Comparison of ENCODE assay signal across 8 cellular contexts in the genomic region with DNA sequence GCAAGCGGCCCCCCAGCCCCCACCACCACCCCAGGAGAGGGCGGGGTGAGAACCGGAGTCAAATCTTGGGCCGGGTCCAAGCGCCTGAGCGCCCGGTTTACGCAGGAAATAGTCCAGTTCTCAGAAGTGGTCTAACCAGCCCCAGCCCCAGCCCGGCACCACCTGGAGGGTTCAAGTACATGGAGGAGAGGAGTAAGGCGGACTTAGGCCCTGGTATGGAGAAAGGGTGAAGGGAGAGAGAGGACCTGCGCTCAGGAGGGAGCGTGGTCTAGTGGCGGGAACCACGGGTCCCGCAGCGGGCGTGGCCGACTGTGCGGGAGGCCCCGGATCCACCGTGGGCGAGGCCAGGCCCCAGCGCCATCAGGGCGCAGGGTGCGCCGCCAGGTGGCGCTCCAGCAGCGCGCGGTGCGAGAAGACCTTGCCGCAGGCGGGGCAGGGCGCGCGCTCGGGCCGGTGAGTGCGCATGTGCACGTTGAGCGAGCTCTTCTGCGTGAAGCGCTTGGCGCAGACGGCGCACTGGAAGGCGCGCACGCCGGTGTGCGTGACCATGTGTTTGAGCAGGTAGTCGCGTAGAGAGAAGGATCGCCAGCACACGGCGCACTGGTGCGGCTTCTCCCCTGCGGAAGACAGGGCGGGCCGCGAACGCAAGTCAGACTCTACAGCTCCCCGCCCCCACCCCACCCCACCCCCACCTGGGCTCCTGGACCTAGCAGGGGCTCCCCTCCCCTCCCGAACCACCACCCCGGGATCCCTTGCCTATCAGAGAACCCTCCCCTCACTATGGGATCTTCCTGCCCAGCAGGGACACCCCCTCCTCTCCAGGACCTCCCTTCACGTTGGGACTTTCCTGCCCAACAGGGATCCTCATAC. TPM values are rescaled to one million over a fixed set of nuclear protein-coding genes. Genes with fewer than 3 reads are reported as not detected.
A peak's percentile ranks its signal among the peaks of the same experiment; 100 is the strongest.
DNase-seq lines count a peak whose midpoint lies in the region; ATAC-seq and TF ChIP-seq lines count a peak whose summit lies in the region.

No MANE protein-coding gene starts in this region.

- peaks cover 13% of the 10 kb centered on the region for H3K79me2 ChIP-seq in neural cell (replicated peaks; ENCODE audit: insufficient read depth, low read length)

- no peaks in the 10 kb centered on the region for H4K20me1 ChIP-seq in neural cell (ENCODE audit: insufficient read depth)

- H3K36me3 ChIP-seq in neural cell (ENCODE audit: insufficient read depth, low read length) = no peaks in the 10 kb centered on the region

- no peak overlapping the region for H2AFZ ChIP-seq in neural cell (ENCODE audit: low read depth, low read length)

- TF ChIP-seq EP300 in neural cell (conservative IDR thresholded peaks at IDR 0.05; ENCODE audit: poor library complexity, severe bottlenecking) = no peak

- DNase-seq in COR-L47 (lab: John Stamatoyannopoulos, UW) (peak; percentile 94), KG1 (lab: John Stamatoyannopoulos, UW) (peak; percentile 93), RKO (ENCODE audit: low spot score) (peak; percentile 96), fibroblast of villous mesenchyme (ENCODE audit: low read depth) (peak; percentile 83)
- DNase-seq in activated effector memory CD4-positive, alpha-beta T cell treated with anti-CD3 and anti-CD28 coated beads, Interleukin-2, amount 50 U/mL, for 16 hours = peak; percentile 97

- H3K27me3 Mint-ChIP-seq in stimulated activated naive CD8-positive, alpha-beta T cell treated with anti-CD3 and anti-CD28 coated beads, Interleukin-15, Interleukin-2, amounts not matched to agents 100 ng/mL and 50 ng/mL, for 24 hours = no peaks in the 10 kb centered on the region

- H3K4me3 ChIP-seq in fibroblast of villous mesenchyme (ENCODE audit: low read depth, low read length) (peak overlapping the region; percentile 50), neural cell (ENCODE audit: low read length) (peak overlapping the region; percentile 40)

- H3K27me3 ChIP-seq in neural cell (ENCODE audit: insufficient read depth, low read depth, low read length) = no peaks in the 10 kb centered on the region

- ATAC-seq in GM21390 (IDR thresholded peaks at IDR 0.05; ENCODE audit: unreplicated experiment) = peak; percentile 68

- H3F3A ChIP-seq in neural cell (ENCODE audit: insufficient read depth, low read length, poor library complexity, severe bottlenecking) = peaks cover under 1% of the 10 kb centered on the region

- peaks cover 39% of the 10 kb centered on the region for H3K4me1 Mint-ChIP-seq in stimulated activated naive CD8-positive, alpha-beta T cell treated with anti-CD3 and anti-CD28 coated beads, Interleukin-15, Interleukin-2, amounts not matched to agents 100 ng/mL and 50 ng/mL, for 24 hours (ENCODE audit: low read depth)

- H3K9me3 Mint-ChIP-seq in stimulated activated naive CD8-positive, alpha-beta T cell treated with anti-CD3 and anti-CD28 coated beads, Interleukin-15, Interleukin-2, amounts not matched to agents 100 ng/mL and 50 ng/mL, for 24 hours = no peaks in the 10 kb centered on the region

- peak overlapping the region; percentile 23 for H3K9ac ChIP-seq in neural cell (ENCODE audit: low read length)

- H3K27ac Mint-ChIP-seq in stimulated activated naive CD8-positive, alpha-beta T cell treated with anti-CD3 and anti-CD28 coated beads, Interleukin-15, Interleukin-2, amounts not matched to agents 100 ng/mL and 50 ng/mL, for 24 hours = peak overlapping the region; percentile 89

- TF ChIP-seq CTCF in fibroblast of villous mesenchyme (IDR thresholded peaks at IDR 0.05; ENCODE audit: insufficient read depth, low read depth, low read length) = peak; percentile 68
- peak; percentile 92 for TF ChIP-seq CTCF in neural cell (IDR thresholded peaks at IDR 0.05; ENCODE audit: poor library complexity, severe bottlenecking)

- no peaks in the 10 kb centered on the region for H3K9me2 ChIP-seq in neural cell (ENCODE audit: insufficient read depth, low read length)

- peak overlapping the region; percentile 88 for H3K4me3 Mint-ChIP-seq in stimulated activated naive CD8-positive, alpha-beta T cell treated with anti-CD3 and anti-CD28 coated beads, Interleukin-15, Interleukin-2, amounts not matched to agents 100 ng/mL and 50 ng/mL, for 24 hours

- peak; percentile 78 for TF ChIP-seq RAD21 in neural cell (conservative IDR thresholded peaks at IDR 0.05)

- no peaks in the 10 kb centered on the region for H3K9me3 ChIP-seq in neural cell (ENCODE audit: low read length)

- H3K4me2 ChIP-seq in neural cell (ENCODE audit: low read length) = no peak overlapping the region

- peaks cover 23% of the 10 kb centered on the region for H3K36me3 Mint-ChIP-seq in stimulated activated naive CD8-positive, alpha-beta T cell treated with anti-CD3 and anti-CD28 coated beads, Interleukin-15, Interleukin-2, amounts not matched to agents 100 ng/mL and 50 ng/mL, for 24 hours (ENCODE audit: low read depth)

- peak overlapping the region; percentile 15 for H3K27ac ChIP-seq in neural cell (ENCODE audit: low read length)

TF ChIP-seq in neural cell, 6 proteins besides CTCF, POLR2A, EP300 and RAD21:
- TF ChIP-seq MXI1 (conservative IDR thresholded peaks at IDR 0.05; ENCODE audit: poor library complexity, severe bottlenecking) = peak; percentile 68
- TF ChIP-seq TAF1 (IDR thresholded peaks at IDR 0.05; ENCODE audit: low read depth) = no peak
- peak; percentile 79 for TF ChIP-seq SMC3 (conservative IDR thresholded peaks at IDR 0.05; ENCODE audit: poor library complexity)
- TF ChIP-seq POLR2AphosphoS5 (IDR thresholded peaks at IDR 0.05) = peak; percentile 64
TF ChIP-seq in neural cell: peak in this region for 3.

RNA-seq across cellular contexts. Expression of gene SLC27A5, which starts 2.1 kb away (rescaled TPM):
- total RNA-seq in fibroblast of villous mesenchyme = 3.0 and 4.5 TPM in 2 replicates
- 14.9 and 19.7 TPM in 2 replicates for polyA plus RNA-seq in neural cell
- polyA minus RNA-seq in neural cell = 3.4 and 5.6 TPM in 2 replicates

RNA-seq across cellular contexts. Expression of gene ZBTB45, which starts 5.7 kb away (rescaled TPM):
- total RNA-seq in fibroblast of villous mesenchyme = 4.7 and 6.1 TPM in 2 replicates
- polyA plus RNA-seq in neural cell = 5.5 and 6.8 TPM in 2 replicates
- polyA minus RNA-seq in neural cell = 7.8 and 10.0 TPM in 2 replicates

RNA-seq across cellular contexts. Expression of gene TRIM28, which starts 29.9 kb away (rescaled TPM):
- total RNA-seq in fibroblast of villous mesenchyme = 295 and 389 TPM in 2 replicates
- polyA plus RNA-seq in neural cell = 227 and 256 TPM in 2 replicates
- polyA minus RNA-seq in neural cell = 305 and 312 TPM in 2 replicates

RNA-seq across cellular contexts. Expression of gene ZNF446, which starts 37.8 kb away (rescaled TPM):
- total RNA-seq in fibroblast of villous mesenchyme = 7.3 and 8.7 TPM in 2 replicates
- polyA plus RNA-seq in neural cell = 18.2 and 25.9 TPM in 2 replicates
- 19.9 and 23.1 TPM in 2 replicates for polyA minus RNA-seq in neural cell

RNA-seq across cellular contexts. Expression of gene CHMP2A, which starts 41.0 kb away (rescaled TPM):
- 111 and 120 TPM in 2 replicates for total RNA-seq in fibroblast of villous mesenchyme
- polyA plus RNA-seq in neural cell = 176 and 189 TPM in 2 replicates
- polyA minus RNA-seq in neural cell = 69.9 and 71.0 TPM in 2 replicates

Comparison
In these comparisons a context has a peak if more than half of its experiments do, and no peak if none do; other contexts are left out.
1. Peak in every context shown above with its lines: DNase-seq, ATAC-seq, H3K4me3 ChIP-seq and H3K27ac ChIP-seq.